ENCODE assay signal across 2 cellular contexts in genomic region chr11:86064236-86064803, GRCh38.
TF ChIP-seq lines count a peak whose summit lies in the region.

No MANE protein-coding gene starts in this region.

TF ChIP-seq in IMR-90, 13 proteins besides CTCF, POLR2A, EP300 and RAD21:
- TF ChIP-seq MXI1 (IDR thresholded peaks at IDR 0.05; ENCODE audit: borderline replicate concordance, low read depth, low read length) (no peak), RCOR1 (IDR thresholded peaks at IDR 0.05; ENCODE audit: insufficient replicate concordance, low read length) (no peak), FOS (IDR thresholded peaks at IDR 0.05; ENCODE audit: low read depth, low read length) (no peak), RFX5 (IDR thresholded peaks at IDR 0.05; ENCODE audit: low read depth, low read length) (no peak), CEBPB (IDR thresholded peaks at IDR 0.05; ENCODE audit: low read depth, low read length) (no peak)

TF ChIP-seq in GM12878, 131 proteins besides CTCF, POLR2A, EP300 and RAD21:
- TF ChIP-seq NR2C1 (IDR thresholded peaks at IDR 0.05) = no peak
- TF ChIP-seq PBX3 (IDR thresholded peaks at IDR 0.05; ENCODE audit: insufficient replicate concordance, low read depth, low read length) = no peak
- TF ChIP-seq POLR2AphosphoS5 (IDR thresholded peaks at IDR 0.05; ENCODE audit: low read length) = no peak
- TF ChIP-seq GABPA (IDR thresholded peaks at IDR 0.05; ENCODE audit: low read depth) = no peak
- TF ChIP-seq CHD2 (IDR thresholded peaks at IDR 0.05; ENCODE audit: borderline replicate concordance, low read depth, low read length) = no peak
- TF ChIP-seq CHD1 (IDR thresholded peaks at IDR 0.05; ENCODE audit: low read depth, low read length) = no peak
- TF ChIP-seq SUPT20H (IDR thresholded peaks at IDR 0.05; ENCODE audit: borderline replicate concordance, control insufficient read depth, low read depth, low read length) = no peak
- no peak for TF ChIP-seq TCF12 (IDR thresholded peaks at IDR 0.05; ENCODE audit: low read depth, low read length)
TF ChIP-seq in GM12878: peak in this region for 0.
